Comparison of ENCODE assay signal across 16 cellular contexts in the genomic region with DNA sequence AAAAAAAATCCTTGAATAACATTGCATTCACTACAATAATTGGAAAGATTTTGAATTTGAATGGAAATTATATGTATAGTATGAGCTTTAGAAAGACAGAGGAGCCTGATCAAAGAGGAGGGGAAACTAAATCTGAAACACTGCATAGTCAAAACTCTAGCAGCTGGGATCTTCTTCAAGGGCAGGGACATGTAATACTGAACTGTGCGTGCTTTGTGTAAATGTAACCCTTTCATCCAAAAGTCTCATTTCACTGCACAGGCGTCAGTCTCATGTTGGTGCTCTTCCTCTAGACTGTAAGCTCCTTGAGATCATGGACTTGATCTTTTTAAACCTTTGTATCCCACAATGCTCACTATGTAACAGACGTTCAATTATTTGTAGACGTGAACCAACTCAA.
A peak's percentile ranks its signal among the peaks of the same experiment; 100 is the strongest.
DNase-seq lines count a peak whose midpoint lies in the region; ATAC-seq and TF ChIP-seq lines count a peak whose summit lies in the region.
"Had no signal": no experiment of that assay in that cellular context is flagged by ENCODE, and none has a peak within 500 bp of the region (broad histone marks: within the 10 kb centered on the region; RNA-seq: fewer than 3 reads in every experiment).

No MANE protein-coding gene starts in this region.

- H2BK120ac ChIP-seq in mesenchymal stem cell (ENCODE audit: low read depth, low read length) = no peak overlapping the region

- no peak overlapping the region for H3K4me2 ChIP-seq in mesenchymal stem cell (ENCODE audit: low read length, poor library complexity, severe bottlenecking)
- H3K4me2 ChIP-seq: BLaER1 had no signal

- no peak overlapping the region for H2BK5ac ChIP-seq in mesenchymal stem cell (ENCODE audit: low read depth, low read length, poor library complexity, severe bottlenecking)

- no peak overlapping the region for H3K14ac ChIP-seq in mesenchymal stem cell (ENCODE audit: low read length in 2 of 2)

- H3K9me3 Mint-ChIP-seq in activated CD4-positive, alpha-beta T cell treated with anti-CD3 and anti-CD28 coated beads for 36 hours (ENCODE audit: low read depth) = peaks cover 12% of the 10 kb centered on the region
- H3K9me3 Mint-ChIP-seq in naive thymus-derived CD8-positive, alpha-beta T cell = peaks cover 6 to 28% (median 14%) of the 10 kb centered on the region in 9 donors

- no peaks in the 10 kb centered on the region for H3K36me3 Mint-ChIP-seq in activated CD4-positive, alpha-beta T cell treated with anti-CD3 and anti-CD28 coated beads for 36 hours (ENCODE audit: low read depth)
- H3K36me3 Mint-ChIP-seq in naive thymus-derived CD8-positive, alpha-beta T cell = peaks cover 0 to 19% (median 0%) of the 10 kb centered on the region in 3 donors

- WGBS in mesenchymal stem cell = 91% methylated on average over 2 of the region's 4 CpGs

- H2AK5ac ChIP-seq in mesenchymal stem cell (ENCODE audit: low read length, severe bottlenecking) = no peak overlapping the region

- H3K4ac ChIP-seq in mesenchymal stem cell (ENCODE audit: low read depth in 1 of 2, low read length in 2 of 2) = peak overlapping the region in 1 of 2 experiments; percentile 81

- H3K27ac Mint-ChIP-seq in activated CD4-positive, alpha-beta T cell treated with anti-CD3 and anti-CD28 coated beads for 36 hours = no peak overlapping the region
- no peak overlapping the region for H3K27ac Mint-ChIP-seq in naive thymus-derived CD8-positive, alpha-beta T cell
- H3K27ac Mint-ChIP-seq: CD8-positive, alpha-beta memory T cell had no signal

- peak overlapping the region; percentile 79 for H4K91ac ChIP-seq in mesenchymal stem cell (ENCODE audit: low read length)

- peaks cover 10% of the 10 kb centered on the region for H3K9me3 ChIP-seq in mesenchymal stem cell (ENCODE audit: control insufficient read depth, low read length)
- H3K9me3 ChIP-seq: BLaER1 had no signal

- CTCF ChIA-PET in activated CD4-positive, alpha-beta T cell treated with anti-CD3 and anti-CD28 coated beads for 36 hours (lab: Charles Lee) = interaction anchor here (0.6 kb wide), 1 partner anchor 93 kb away, joined by 3 read pairs; no protein-coding TSS in a partner anchor

- TF ChIP-seq CTCF in VCaP (conservative IDR thresholded peaks at IDR 0.05) = no peak
- no peak for TF ChIP-seq CTCF in foreskin fibroblast (IDR thresholded peaks at IDR 0.05; ENCODE audit: low read depth, low read length)

- peak overlapping the region; percentile 88 to 92 for H3K18ac ChIP-seq in mesenchymal stem cell (ENCODE audit: low read depth in 1 of 2, low read length in 2 of 2)

- intact Hi-C loops in activated CD4-positive, alpha-beta T cell treated with anti-CD3 and anti-CD28 coated beads for 36 hours (cut with DNase I, micrococcal nuclease) = no loop called here

- H4K8ac ChIP-seq in mesenchymal stem cell (ENCODE audit: low read length) = peak overlapping the region; percentile 66

- H3K79me1 ChIP-seq in mesenchymal stem cell (replicated peaks; ENCODE audit: low read length, poor library complexity, severe bottlenecking) = peaks cover 4% of the 10 kb centered on the region

- H3K4me1 Mint-ChIP-seq in activated CD4-positive, alpha-beta T cell treated with anti-CD3 and anti-CD28 coated beads for 36 hours = no peaks in the 10 kb centered on the region
- H3K4me1 Mint-ChIP-seq in naive thymus-derived CD8-positive, alpha-beta T cell = no peaks in the 10 kb centered on the region
- H3K4me1 Mint-ChIP-seq: CD8-positive, alpha-beta memory T cell had no signal

- POLR2A ChIA-PET in activated CD4-positive, alpha-beta T cell treated with anti-CD3 and anti-CD28 coated beads for 36 hours (lab: Charles Lee) = no interaction called here
- POLR2A ChIA-PET in naive thymus-derived CD8-positive, alpha-beta T cell (lab: Charles Lee) = no interaction called here

- no peaks in the 10 kb centered on the region for H3K27me3 ChIP-seq in mesenchymal stem cell (ENCODE audit: control insufficient read depth in 1 of 2, insufficient read depth in 1 of 2, low read length in 2 of 2)
- H3K27me3 ChIP-seq: BLaER1 had no signal

- peak overlapping the region; percentile 68 to 93 for H2BK12ac ChIP-seq in mesenchymal stem cell (ENCODE audit: low read length in 2 of 2)

- no peak for DNase-seq in activated CD4-positive, alpha-beta T cell treated with anti-CD3 and anti-CD28 coated beads for 36 hours
- DNase-seq in activated CD4-positive, alpha-beta T cell treated with anti-CD3 and anti-CD28 coated beads, Interleukin-2, amount 50 U/mL, for 1 hour = no peak
- DNase-seq in mesenchymal stem cell (peak; percentile 21), foreskin fibroblast (no peak), NCI-H128 (lab: John Stamatoyannopoulos, UW; ENCODE audit: unreplicated experiment) (no peak)
- DNase-seq in naive thymus-derived CD8-positive, alpha-beta T cell = no peak
- DNase-seq: AML-193; Caco-2; CD8-positive, alpha-beta memory T cell; DND-41; GDM1 had no signal

- H3K36me3 ChIP-seq in mesenchymal stem cell (ENCODE audit: control insufficient read depth in 1 of 2, insufficient read depth in 2 of 2, low read depth in 1 of 2, low read length in 2 of 2) = no peaks in the 10 kb centered on the region
- H3K36me3 ChIP-seq: BLaER1 had no signal

- H3K4me1 ChIP-seq in mesenchymal stem cell (ENCODE audit: control insufficient read depth, insufficient read depth, low read depth, low read length) = peaks cover 20% of the 10 kb centered on the region
- H3K4me1 ChIP-seq: BLaER1 had no signal

- no peak overlapping the region for H2BK15ac ChIP-seq in mesenchymal stem cell (ENCODE audit: low read depth, poor library complexity, severe bottlenecking)

- no peak overlapping the region for H3K9ac ChIP-seq in mesenchymal stem cell (ENCODE audit: low read length)
- H3K9ac ChIP-seq: BLaER1 had no signal

- H3K27ac ChIP-seq in VCaP (peak overlapping the region; percentile 51; the same call in 1 of the 2 replicates), mesenchymal stem cell (ENCODE audit: low read length, poor library complexity, severe bottlenecking) (no peak overlapping the region)
- H3K27ac ChIP-seq: 22Rv1, BLaER1, HL-60 had no signal

- peaks cover 20% of the 10 kb centered on the region for H3K27me3 Mint-ChIP-seq in activated CD4-positive, alpha-beta T cell treated with anti-CD3 and anti-CD28 coated beads for 36 hours
- peaks cover 16 to 40% (median 20%) of the 10 kb centered on the region in 5 donors for H3K27me3 Mint-ChIP-seq in naive thymus-derived CD8-positive, alpha-beta T cell

- H2AFZ ChIP-seq in mesenchymal stem cell (ENCODE audit: low read depth, low read length) = no peak overlapping the region

- H3K4me3 ChIP-seq in mesenchymal stem cell (ENCODE audit: insufficient read depth in 1 of 2, low read depth in 1 of 2, low read length in 2 of 2) (no peak overlapping the region), foreskin fibroblast (ENCODE audit: low read depth in 1 of 2, low read length in 2 of 2) (no peak overlapping the region)
- H3K4me3 ChIP-seq: BLaER1 had no signal

- no peak overlapping the region for H3K4me3 Mint-ChIP-seq in activated CD4-positive, alpha-beta T cell treated with anti-CD3 and anti-CD28 coated beads for 36 hours
- H3K4me3 Mint-ChIP-seq in naive thymus-derived CD8-positive, alpha-beta T cell = no peak overlapping the region
- H3K4me3 Mint-ChIP-seq: CD8-positive, alpha-beta memory T cell had no signal

- peak; percentile 30 for ATAC-seq in activated CD4-positive, alpha-beta T cell treated with anti-CD3 and anti-CD28 coated beads for 36 hours
- no peak for ATAC-seq in naive thymus-derived CD8-positive, alpha-beta T cell
- no peak for ATAC-seq in GM18907 (IDR thresholded peaks at IDR 0.05; ENCODE audit: unreplicated experiment)

- H3K23ac ChIP-seq in mesenchymal stem cell (ENCODE audit: low read length in 2 of 2) = no peak overlapping the region
